ENCODE assay signal across 18 cellular contexts in the genomic region with DNA sequence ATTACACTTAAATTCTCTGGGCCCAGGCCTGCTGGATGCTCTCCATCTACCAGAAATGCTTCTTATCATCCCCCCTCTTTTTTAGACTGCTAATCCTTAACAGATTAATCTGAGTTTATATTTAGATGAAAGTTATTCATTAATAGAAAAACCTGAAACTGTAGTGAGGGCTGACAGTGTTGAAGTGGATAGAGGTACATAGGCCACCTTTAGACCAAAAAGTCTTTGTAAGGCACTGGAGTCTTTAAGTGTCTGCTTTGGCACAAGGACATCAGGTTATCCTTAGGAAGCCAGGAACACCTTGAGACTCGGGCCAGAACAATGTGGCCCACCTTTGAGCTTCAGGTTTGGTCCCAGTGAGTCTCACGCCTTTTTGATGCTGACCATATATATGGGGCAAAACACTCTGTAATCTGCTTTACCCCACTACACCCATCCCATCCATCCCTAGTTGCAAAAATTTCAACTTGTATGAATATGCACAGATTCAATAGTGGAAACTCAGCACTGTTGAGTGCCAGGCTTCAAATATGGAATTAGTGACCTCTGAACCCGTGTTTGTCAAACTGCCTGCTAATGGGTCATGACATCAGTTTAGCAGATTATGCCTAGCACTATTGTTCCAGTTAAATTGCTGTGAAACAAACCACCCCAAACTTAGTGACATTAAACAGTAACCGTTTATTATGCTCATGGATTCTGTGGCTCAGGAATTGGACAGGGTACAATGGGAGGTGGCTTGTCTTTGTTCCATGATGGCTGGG. TPM values are rescaled to one million over a fixed set of nuclear protein-coding genes. Genes with fewer than 3 reads are reported as not detected.
DNase-seq lines count a peak whose midpoint lies in the region; ATAC-seq, FAIRE-seq and TF ChIP-seq lines count a peak whose summit lies in the region.
"Had no signal": no experiment of that assay in that cellular context is flagged by ENCODE, and none has a peak within 500 bp of the region (broad histone marks: within the 10 kb centered on the region; RNA-seq: fewer than 3 reads in every experiment).

No MANE protein-coding gene starts in this region.

- no peak for FAIRE-seq in pancreas (lab: Jason Lieb, UNC)

- no peak for TF ChIP-seq CTCF in pancreas (IDR thresholded peaks at IDR 0.05)

- intact Hi-C loops in right cardiac atrium (cut with DNase I): no loop called here
- intact Hi-C loops in left ventricle myocardium superior (cut with micrococcal nuclease): no loop called here
- intact Hi-C loops in pancreas (cut with DNase I): no loop called here
- intact Hi-C loops in head of caudate nucleus (cut with DNase I): no loop called here

- H3K27ac ChIP-seq in right cardiac atrium (ENCODE audit: low read length) (peak overlapping the region; percentile 65), pancreas (peak overlapping the region in 3 of 4 donors; percentile 2 to 72 (median 62))
- H3K27ac ChIP-seq: C4-2B had no signal

- H3K4me3 ChIP-seq in right cardiac atrium (ENCODE audit: low read length): no peak overlapping the region
- H3K4me3 ChIP-seq in pancreas: no peak overlapping the region

- no peaks in the 10 kb centered on the region for H3K27me3 ChIP-seq in right cardiac atrium (ENCODE audit: control insufficient read depth, insufficient read depth)
- H3K27me3 ChIP-seq in pancreas: no peaks in the 10 kb centered on the region

- no peaks in the 10 kb centered on the region for H3K36me3 ChIP-seq in pancreas

- H3K9me3 ChIP-seq in right cardiac atrium (ENCODE audit: control insufficient read depth, low read length) (no peaks in the 10 kb centered on the region), pancreas (no peaks in the 10 kb centered on the region)

- H3K4me1 ChIP-seq in right cardiac atrium (ENCODE audit: control insufficient read depth, insufficient read depth, low read length) (peaks cover 17% of the 10 kb centered on the region), pancreas (peaks cover 21 to 68% (median 60%) of the 10 kb centered on the region in 3 donors)

- 73% methylated on average over 4 of the region's 4 CpGs for WGBS in right cardiac atrium
- WGBS in pancreas, 2 donors: 29 to 35% methylated on average over 4 of the region's 4 CpGs

- DNase-seq in right cardiac atrium: no peak
- DNase-seq in left ventricle myocardium superior: no peak
- DNase-seq in kidney glomerular epithelial cell (lab: John Stamatoyannopoulos, UW): peak; percentile 1
- DNase-seq in pancreas: no peak
- no peak for DNase-seq in COLO668 (lab: John Stamatoyannopoulos, UW; ENCODE audit: unreplicated experiment)
- DNase-seq in head of caudate nucleus: no peak
- no peak for DNase-seq in amniotic stem cell (lab: John Stamatoyannopoulos, UW)
- no peak for DNase-seq in COLO829 (ENCODE audit: low spot score)
- DNase-seq: activated CD4-positive, alpha-beta T cell treated with anti-CD3 and anti-CD28 coated beads for 48 hours; activated naive CD8-positive, alpha-beta T cell treated with anti-CD3 and anti-CD28 coated beads, Interleukin-2, amount 10 ng/mL, durations not matched to agents 7 days and 5 days; dermis blood vessel endothelial cell; hippocampal formation; NCI-H187 treated with DMSO at 0.1 percent for 48 hours; NCI-H345; stimulated activated CD4-positive, alpha-beta T cell treated with anti-CD3 and anti-CD28 coated beads, Interleukin-4, amount 100 ng/mL, for 1 hour; stimulated activated naive CD8-positive, alpha-beta T cell treated with anti-CD3 and anti-CD28 coated beads, Interleukin-15, amount 100 ng/mL, for 72 hours had no signal

- ATAC-seq in right cardiac atrium (peak in 1 of 2 donors; percentile 28), left ventricle myocardium superior (no peak), pancreas (peak; percentile 41 to 71 (median 68))
- ATAC-seq: natural killer cell treated with Interleukin-12 subunit alpha and Interleukin-12 subunit beta and Interleukin-15 and Interleukin-18, amount 100 ng/mL, for 72 hours had no signal

RNA-seq across cellular contexts. Expression of a gene that starts 44.0 kb away (rescaled TPM):
- 10 to 100 TPM; 17.1 to 24.7 (median 19.6) TPM for total RNA-seq in right cardiac atrium
- 11.5 TPM for polyA plus RNA-seq in right cardiac atrium
- total RNA-seq in left ventricle myocardium superior: 14.9 TPM
- 10 to 100 TPM; 14.7 to 27.6 (median 19.2) TPM for total RNA-seq in pancreas
- 10 to 100 TPM; 20.1 to 31.3 TPM for polyA plus RNA-seq in pancreas
